ENCODE assay signal across 28 cellular contexts in the genomic region with DNA sequence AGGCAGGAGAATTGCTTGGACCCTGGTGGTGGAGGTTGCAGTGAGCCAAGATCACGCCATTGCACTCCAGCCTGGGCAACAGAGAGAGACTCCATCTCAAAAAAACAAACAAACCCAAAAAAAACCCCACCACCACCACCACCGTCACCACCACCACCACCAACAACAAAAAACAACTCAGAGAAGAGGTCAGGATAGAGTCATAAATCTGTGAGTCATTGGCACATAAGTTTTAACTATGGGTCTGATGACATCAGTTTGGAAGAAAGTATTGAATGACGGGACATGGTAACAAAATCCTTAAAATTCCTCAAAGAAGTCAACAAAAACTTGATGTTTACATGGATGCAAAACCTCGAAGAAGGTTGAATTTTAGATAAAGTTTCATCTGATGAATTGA.
DNase-seq lines count a peak whose midpoint lies in the region; ATAC-seq, FAIRE-seq and TF ChIP-seq lines count a peak whose summit lies in the region.
"Had no signal": no experiment of that assay in that cellular context is flagged by ENCODE, and none has a peak within 500 bp of the region (broad histone marks: within the 10 kb centered on the region; RNA-seq: fewer than 3 reads in every experiment).

No MANE protein-coding gene starts in this region.

- no peak overlapping the region for H3K4me3 Mint-ChIP-seq in activated CD4-positive, alpha-beta T cell treated with anti-CD3 and anti-CD28 coated beads for 36 hours
- H3K4me3 Mint-ChIP-seq: activated CD4-positive, alpha-beta memory T cell treated with anti-CD3 and anti-CD28 coated beads for 36 hours; activated T-helper 1 cell treated with anti-CD3 and anti-CD28 coated beads, Interleukin-12 subunit alpha, Interleukin-12 subunit beta, Interleukin-2, Interleukin-4 antibody, amounts not matched to agents 30 ng/mL and 10 ng/mL and 1 ng/mL, durations not matched to agents 14 hours and 24 hours and 36 hours; memory B cell; nephron progenitor cell had no signal

- POLR2A ChIA-PET in activated CD4-positive, alpha-beta T cell treated with anti-CD3 and anti-CD28 coated beads for 36 hours (lab: Charles Lee), result no interaction called here

- peaks cover 14% of the 10 kb centered on the region for H3K4me1 Mint-ChIP-seq in activated CD4-positive, alpha-beta T cell treated with anti-CD3 and anti-CD28 coated beads for 36 hours
- H3K4me1 Mint-ChIP-seq: memory B cell, nephron progenitor cell had no signal

- no peaks in the 10 kb centered on the region for H3K36me3 Mint-ChIP-seq in activated CD4-positive, alpha-beta T cell treated with anti-CD3 and anti-CD28 coated beads for 36 hours (ENCODE audit: low read depth)
- H3K36me3 Mint-ChIP-seq: activated CD4-positive, alpha-beta memory T cell treated with anti-CD3 and anti-CD28 coated beads for 36 hours; memory B cell had no signal

- peak; percentile 12 for DNase-seq in activated CD4-positive, alpha-beta T cell treated with anti-CD3 and anti-CD28 coated beads for 36 hours
- no peak for DNase-seq in activated CD4-positive, alpha-beta T cell treated with anti-CD3 and anti-CD28 coated beads, Interleukin-2, amount 50 U/mL, for 48 hours
- DNase-seq in MG63 (peak; percentile 7), cardiac fibroblast (ENCODE audit: low read depth in 2 of 2) (peak; percentile 7 to 72), renal cortical epithelial cell (ENCODE audit: low read depth) (peak; percentile 38), pancreas (no peak), NAMALWA (ENCODE audit: low spot score) (no peak)
- DNase-seq: activated CD4-positive, alpha-beta memory T cell treated with anti-CD3 and anti-CD28 coated beads for 36 hours; activated naive CD4-positive, alpha-beta T cell treated with Interleukin-2 at 50 U/mL for 16 hours; body of pancreas; Calu3; esophagus squamous epithelium; glutamatergic neuron; Kasumi-1; NCI-H1092; NCI-H1694; NCI-H446 treated with DMSO at 0.1 percent for 48 hours; nephron progenitor cell; retina; small intestine; stimulated activated naive CD4-positive, alpha-beta T cell; T-helper 1 cell had no signal

- H3K9me3 ChIP-seq in MG63 (no peaks in the 10 kb centered on the region), pancreas (no peaks in the 10 kb centered on the region)
- H3K9me3 ChIP-seq: body of pancreas, esophagus squamous epithelium, HAP-1 had no signal

- WGBS in pancreas, 2 donors, result 69 to 72% methylated on average over 4 of the region's 4 CpGs

- no peak overlapping the region for H3K27ac ChIP-seq in pancreas
- H3K27ac ChIP-seq: 22Rv1, body of pancreas, esophagus squamous epithelium had no signal

- no peak overlapping the region for H3K27ac Mint-ChIP-seq in activated CD4-positive, alpha-beta T cell treated with anti-CD3 and anti-CD28 coated beads for 36 hours
- H3K27ac Mint-ChIP-seq: activated CD4-positive, alpha-beta memory T cell treated with anti-CD3 and anti-CD28 coated beads for 36 hours; activated T-helper 1 cell treated with anti-CD3 and anti-CD28 coated beads, Interleukin-12 subunit alpha, Interleukin-12 subunit beta, Interleukin-2, Interleukin-4 antibody, amounts not matched to agents 30 ng/mL and 10 ng/mL and 1 ng/mL, durations not matched to agents 14 hours and 24 hours and 36 hours; memory B cell; nephron progenitor cell had no signal

- no peak for FAIRE-seq in pancreas (lab: Jason Lieb, UNC)
- FAIRE-seq: small intestine had no signal

- CTCF ChIA-PET in activated CD4-positive, alpha-beta T cell treated with anti-CD3 and anti-CD28 coated beads for 36 hours (lab: Charles Lee), result no interaction called here

- peaks cover 5% of the 10 kb centered on the region for H3K9me3 Mint-ChIP-seq in activated CD4-positive, alpha-beta T cell treated with anti-CD3 and anti-CD28 coated beads for 36 hours (ENCODE audit: low read depth)

- no peaks in the 10 kb centered on the region for H3K4me1 ChIP-seq in pancreas
- H3K4me1 ChIP-seq: body of pancreas, esophagus squamous epithelium, HAP-1 had no signal

- H3K4me3 ChIP-seq in MG63, result no peak overlapping the region
- H3K4me3 ChIP-seq in cardiac fibroblast (replicated peaks in 1 of 2; ENCODE audit: low read depth in 2 of 2, low read length in 2 of 2), result no peak overlapping the region
- no peak overlapping the region for H3K4me3 ChIP-seq in pancreas
- H3K4me3 ChIP-seq: body of pancreas, esophagus squamous epithelium, HAP-1 had no signal

- TF ChIP-seq CTCF in cardiac fibroblast (IDR thresholded peaks at IDR 0.05; ENCODE audit: low read depth, low read length) (no peak), pancreas (IDR thresholded peaks at IDR 0.05) (no peak)

- intact Hi-C loops in activated CD4-positive, alpha-beta T cell treated with anti-CD3 and anti-CD28 coated beads for 36 hours (cut with DNase I, micrococcal nuclease), result no loop called here
- intact Hi-C loops in pancreas (cut with DNase I), result no loop called here

- no peak for ATAC-seq in activated CD4-positive, alpha-beta T cell treated with anti-CD3 and anti-CD28 coated beads for 36 hours
- ATAC-seq in HG03097 (IDR thresholded peaks at IDR 0.05; ENCODE audit: low FRiP score, unreplicated experiment), result no peak
- no peak for ATAC-seq in pancreas
- ATAC-seq: body of pancreas, left lobe of liver had no signal

- H3K36me3 ChIP-seq in MG63 (no peaks in the 10 kb centered on the region), pancreas (no peaks in the 10 kb centered on the region)
- H3K36me3 ChIP-seq: esophagus squamous epithelium, HAP-1 had no signal

- H3K27me3 Mint-ChIP-seq in activated CD4-positive, alpha-beta T cell treated with anti-CD3 and anti-CD28 coated beads for 36 hours, result peaks cover 6% of the 10 kb centered on the region

- no peaks in the 10 kb centered on the region for H3K27me3 ChIP-seq in MG63
- no peaks in the 10 kb centered on the region for H3K27me3 ChIP-seq in pancreas
- H3K27me3 ChIP-seq: body of pancreas, esophagus squamous epithelium had no signal

Comparison
In these comparisons a context has a peak if more than half of its experiments do, and no peak if none do; other contexts are left out.
1. DNase-seq: peak in activated CD4-positive, alpha-beta T cell treated with anti-CD3 and anti-CD28 coated beads for 36 hours (single experiment), MG63 (single experiment), cardiac fibroblast (2 of 2) and renal cortical epithelial cell (single experiment); none in activated CD4-positive, alpha-beta T cell treated with anti-CD3 and anti-CD28 coated beads, Interleukin-2, amount 50 U/mL, for 48 hours (0 of 2), pancreas (0 of 6) and NAMALWA (single experiment).